12 cellular contexts compared by ENCODE assay signal in the genomic region with DNA sequence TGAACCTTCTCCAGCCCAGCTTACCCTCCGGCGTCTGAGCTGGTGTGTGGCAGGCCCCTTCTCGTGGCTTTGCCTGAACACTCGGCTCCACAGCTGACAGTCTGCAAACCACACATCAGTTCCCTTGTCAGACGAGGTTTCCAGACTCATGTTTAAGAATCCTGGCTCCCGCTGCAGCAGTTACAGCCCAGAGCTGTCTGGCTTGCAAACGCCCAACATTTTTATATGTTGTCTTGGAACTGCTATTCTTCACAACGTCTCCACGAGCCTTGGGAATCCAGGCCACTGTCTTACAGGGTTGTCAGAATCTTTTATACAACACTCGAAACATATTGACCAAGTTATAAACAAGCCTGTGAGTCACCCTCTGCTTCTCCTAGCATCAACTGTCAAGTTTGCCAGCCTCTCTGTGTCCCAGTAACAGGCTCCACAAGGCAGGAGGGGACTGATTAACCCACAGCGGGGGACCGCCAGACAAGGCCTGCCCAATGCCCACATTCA.
DNase-seq lines count a peak whose midpoint lies in the region; ATAC-seq and TF ChIP-seq lines count a peak whose summit lies in the region.
"Had no signal": no experiment of that assay in that cellular context is flagged by ENCODE, and none has a peak within 500 bp of the region (broad histone marks: within the 10 kb centered on the region; RNA-seq: fewer than 3 reads in every experiment).

No MANE protein-coding gene starts in this region.

- H3K4me1 ChIP-seq in SK-N-SH (ENCODE audit: control insufficient read depth in 1 of 2, insufficient read depth in 2 of 2, low read depth in 1 of 2, low read length in 1 of 2) = peaks cover 11 to 15% of the 10 kb centered on the region in 2 experiments; a peak in 2 of 4 replicates
- peaks cover 0 to 36% (median 18%) of the 10 kb centered on the region in 12 donors for H3K4me1 ChIP-seq in heart left ventricle
- H3K4me1 ChIP-seq in rectal smooth muscle tissue (ENCODE audit: control insufficient read depth, insufficient read depth, low read length) = peaks cover 14% of the 10 kb centered on the region
- peaks cover 6% of the 10 kb centered on the region for H3K4me1 ChIP-seq in mammary epithelial cell (ENCODE audit: insufficient read depth, low read length)

- H3F3A ChIP-seq in SK-N-SH (replicated peaks; ENCODE audit: insufficient read depth) = peaks cover 16% of the 10 kb centered on the region

- dilution Hi-C loops in mammary epithelial cell (cut with HindIII; ENCODE audit: low sequenced_read_pairs) = no loop called here

- H3K4me3 ChIP-seq in SK-N-SH (ENCODE audit: low read depth in 2 of 2, low read length in 1 of 2) (no peak overlapping the region), heart left ventricle (no peak overlapping the region), rectal smooth muscle tissue (ENCODE audit: low read length) (no peak overlapping the region), mammary epithelial cell (replicated peaks in 1 of 3; ENCODE audit: insufficient read depth in 1 of 3, low read depth in 2 of 3, low read length in 3 of 3) (no peak overlapping the region)

- in situ Hi-C loops in mammary epithelial cell (cut with MboI; ENCODE audit: low sequenced_read_pairs in 2 of 2) = no loop called here
- in situ Hi-C loops in ACHN (cut with HindIII; ENCODE audit: low pct_ligation_motif_present, low pct_unique_long_range_greater_than_20kb, low sequenced_read_pairs) = no loop called here

- H3K36me3 ChIP-seq in SK-N-SH (replicated peaks in 1 of 2; ENCODE audit: control insufficient read depth in 1 of 2, insufficient read depth in 2 of 2, low read length in 1 of 2) (peaks cover 2 to 24% of the 10 kb centered on the region in 2 experiments), heart left ventricle (peaks cover 0 to 13% (median 0%) of the 10 kb centered on the region in 9 donors), rectal smooth muscle tissue (ENCODE audit: control insufficient read depth, insufficient read depth, low read length) (no peaks in the 10 kb centered on the region), mammary epithelial cell (ENCODE audit: insufficient read depth, low read length) (no peaks in the 10 kb centered on the region)
- H3K36me3 ChIP-seq: neutrophil had no signal

- peaks cover 41% of the 10 kb centered on the region for H3K79me2 ChIP-seq in SK-N-SH (ENCODE audit: insufficient read depth)
- peaks cover 17% of the 10 kb centered on the region for H3K79me2 ChIP-seq in mammary epithelial cell (ENCODE audit: insufficient read depth, low read length)

- no peaks in the 10 kb centered on the region for H3K9me3 ChIP-seq in SK-N-SH
- peaks cover 0 to under 1% (median 0%) of the 10 kb centered on the region in 12 donors for H3K9me3 ChIP-seq in heart left ventricle
- H3K9me3 ChIP-seq in mammary epithelial cell (replicated peaks; ENCODE audit: insufficient read depth, low read length) = no peaks in the 10 kb centered on the region
- H3K9me3 ChIP-seq: neutrophil had no signal

- BruUV-seq in mammary epithelial cell (replicated peaks; lab: Mats Ljungman, UMichigan) = no TSS peak

- DNase-seq in EH (ENCODE audit: low read depth) (peak; percentile 95), SK-N-SH (no peak), heart left ventricle (no peak), mammary epithelial cell (no peak), ACHN (no peak), NCI-H446 (lab: John Stamatoyannopoulos, UW) (no peak)
- DNase-seq: activated naive CD4-positive, alpha-beta T cell treated with anti-CD3 and anti-CD28 coated beads, Interleukin-2, amount 10 ng/mL, durations not matched to agents 7 days and 5 days; DMS153; glutamatergic neuron had no signal

- H3K9me2 ChIP-seq in SK-N-SH = no peaks in the 10 kb centered on the region

- H2AFZ ChIP-seq in SK-N-SH (ENCODE audit: low read depth) (no peak overlapping the region), mammary epithelial cell (ENCODE audit: low read depth, low read length) (no peak overlapping the region)

- WGBS in SK-N-SH (ENCODE audit: low lambda C conversion rate) = 44% methylated on average over 12 of the region's 12 CpGs
- 39 to 46% (median 40%) methylated on average over 12 of the region's 12 CpGs for WGBS in heart left ventricle, 4 donors
- 77% methylated on average over 11 of the region's 12 CpGs for WGBS in mammary epithelial cell (ENCODE audit: low coverage, missing lambda C conversion rate)

- H3K9ac ChIP-seq in SK-N-SH (no peak overlapping the region), rectal smooth muscle tissue (ENCODE audit: low read length) (no peak overlapping the region), mammary epithelial cell (ENCODE audit: insufficient read depth, low read length) (no peak overlapping the region)

- CTCF ChIA-PET in SK-N-SH (lab: Yijun Ruan, JAX) = no interaction called here
- CTCF ChIA-PET in mammary epithelial cell (lab: Charles Lee; ENCODE audit: low non-redundant PET) = no interaction called here

- peak overlapping the region; percentile 49 for H3K4me2 ChIP-seq in SK-N-SH
- H3K4me2 ChIP-seq in mammary epithelial cell (ENCODE audit: insufficient read depth, low read depth, low read length) = no peak overlapping the region

- TF ChIP-seq EP300 in SK-N-SH (IDR thresholded peaks at IDR 0.05; ENCODE audit: borderline replicate concordance in 1 of 2, low read depth in 1 of 2, low read length in 1 of 2) = no peak

- no peak for TF ChIP-seq POLR2A in heart left ventricle (IDR thresholded peaks at IDR 0.05)

- H3K27ac ChIP-seq in SK-N-SH (ENCODE audit: low read depth in 2 of 2, low read length in 1 of 2) = peak overlapping the region; percentile 47 to 60
- H3K27ac ChIP-seq in heart left ventricle = peak overlapping the region in 11 of 12 donors; percentile 8 to 66 (median 53)
- H3K27ac ChIP-seq in rectal smooth muscle tissue (ENCODE audit: low read depth, low read length) = peak overlapping the region; percentile 62
- no peak overlapping the region for H3K27ac ChIP-seq in mammary epithelial cell (ENCODE audit: insufficient read depth, low read depth, low read length)
- H3K27ac ChIP-seq: neutrophil had no signal

- intact Hi-C loops in heart left ventricle (cut with DNase I) (no loop called here), mammary epithelial cell (cut with micrococcal nuclease) (no loop called here)

- TF ChIP-seq RAD21 in SK-N-SH (IDR thresholded peaks at IDR 0.05; ENCODE audit: low read length) = no peak

- TF ChIP-seq CTCF in SK-N-SH (IDR thresholded peaks at IDR 0.05) (no peak), heart left ventricle (IDR thresholded peaks at IDR 0.05) (no peak), mammary epithelial cell (conservative IDR thresholded peaks at IDR 0.05 in 1 of 2, IDR thresholded peaks at IDR 0.05 in 1 of 2; ENCODE audit: extremely low read depth in 1 of 2, insufficient read depth in 1 of 2, low read depth in 1 of 2, low read length in 2 of 2) (no peak)

- POLR2A ChIA-PET in SK-N-SH (lab: Yijun Ruan, JAX) = no interaction called here

- no peaks in the 10 kb centered on the region for H3K27me3 ChIP-seq in SK-N-SH (ENCODE audit: insufficient read depth)
- H3K27me3 ChIP-seq in heart left ventricle = no peaks in the 10 kb centered on the region
- H3K27me3 ChIP-seq in rectal smooth muscle tissue (ENCODE audit: control insufficient read depth, insufficient read depth, low read length) = no peaks in the 10 kb centered on the region
- no peaks in the 10 kb centered on the region for H3K27me3 ChIP-seq in mammary epithelial cell (ENCODE audit: insufficient read depth, low read length)

- ATAC-seq in heart left ventricle (peak; percentile 39 to 80 (median 62)), HG03135 (IDR thresholded peaks at IDR 0.05; ENCODE audit: unreplicated experiment) (no peak)

- H4K20me1 ChIP-seq in SK-N-SH (ENCODE audit: insufficient read depth) (peaks cover 18% of the 10 kb centered on the region; the same call in 1 of the 2 replicates), mammary epithelial cell (ENCODE audit: insufficient read depth, low read length) (no peaks in the 10 kb centered on the region)

TF ChIP-seq in SK-N-SH, 30 proteins besides CTCF, POLR2A, EP300 and RAD21 (continues in another document):
- TF ChIP-seq TEAD4 (IDR thresholded peaks at IDR 0.05; ENCODE audit: borderline replicate concordance, insufficient read depth) (no peak), SIN3A (IDR thresholded peaks at IDR 0.05; ENCODE audit: borderline replicate concordance, low read depth, low read length) (0 out of 2 replicates have a peak, but pooled peaks have one; percentile 21), MXI1 (IDR thresholded peaks at IDR 0.05; ENCODE audit: low read depth, low read length) (no peak), TAF1 (IDR thresholded peaks at IDR 0.05; ENCODE audit: borderline replicate concordance, low read depth, low read length) (no peak), RFX5 (IDR thresholded peaks at IDR 0.05; ENCODE audit: low read length) (no peak), SMC3 (IDR thresholded peaks at IDR 0.05; ENCODE audit: low read depth, low read length) (no peak), TCF12 (IDR thresholded peaks at IDR 0.05) (peak; percentile 63; the same call in 1 of the 2 replicates), YY1 (IDR thresholded peaks at IDR 0.05; ENCODE audit: low read depth) (no peak)
- TF ChIP-seq, protein P1, sequence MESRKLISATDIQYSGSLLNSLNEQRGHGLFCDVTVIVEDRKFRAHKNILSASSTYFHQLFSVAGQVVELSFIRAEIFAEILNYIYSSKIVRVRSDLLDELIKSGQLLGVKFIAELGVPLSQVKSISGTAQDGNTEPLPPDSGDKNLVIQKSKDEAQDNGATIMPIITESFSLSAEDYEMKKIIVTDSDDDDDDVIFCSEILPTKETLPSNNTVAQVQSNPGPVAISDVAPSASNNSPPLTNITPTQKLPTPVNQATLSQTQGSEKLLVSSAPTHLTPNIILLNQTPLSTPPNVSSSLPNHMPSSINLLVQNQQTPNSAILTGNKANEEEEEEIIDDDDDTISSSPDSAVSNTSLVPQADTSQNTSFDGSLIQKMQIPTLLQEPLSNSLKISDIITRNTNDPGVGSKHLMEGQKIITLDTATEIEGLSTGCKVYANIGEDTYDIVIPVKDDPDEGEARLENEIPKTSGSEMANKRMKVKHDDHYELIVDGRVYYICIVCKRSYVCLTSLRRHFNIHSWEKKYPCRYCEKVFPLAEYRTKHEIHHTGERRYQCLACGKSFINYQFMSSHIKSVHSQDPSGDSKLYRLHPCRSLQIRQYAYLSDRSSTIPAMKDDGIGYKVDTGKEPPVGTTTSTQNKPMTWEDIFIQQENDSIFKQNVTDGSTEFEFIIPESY (IDR thresholded peaks at IDR 0.05; ENCODE audit: borderline replicate concordance, low read depth) = no peak
- TF ChIP-seq, protein P2, sequence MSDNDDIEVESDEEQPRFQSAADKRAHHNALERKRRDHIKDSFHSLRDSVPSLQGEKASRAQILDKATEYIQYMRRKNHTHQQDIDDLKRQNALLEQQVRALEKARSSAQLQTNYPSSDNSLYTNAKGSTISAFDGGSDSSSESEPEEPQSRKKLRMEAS (IDR thresholded peaks at IDR 0.05; ENCODE audit: low read depth) = 0 out of 2 replicates have a peak, but pooled peaks have one; percentile 32
